ENCODE assay signal across 1 cellular context in the genomic region with DNA sequence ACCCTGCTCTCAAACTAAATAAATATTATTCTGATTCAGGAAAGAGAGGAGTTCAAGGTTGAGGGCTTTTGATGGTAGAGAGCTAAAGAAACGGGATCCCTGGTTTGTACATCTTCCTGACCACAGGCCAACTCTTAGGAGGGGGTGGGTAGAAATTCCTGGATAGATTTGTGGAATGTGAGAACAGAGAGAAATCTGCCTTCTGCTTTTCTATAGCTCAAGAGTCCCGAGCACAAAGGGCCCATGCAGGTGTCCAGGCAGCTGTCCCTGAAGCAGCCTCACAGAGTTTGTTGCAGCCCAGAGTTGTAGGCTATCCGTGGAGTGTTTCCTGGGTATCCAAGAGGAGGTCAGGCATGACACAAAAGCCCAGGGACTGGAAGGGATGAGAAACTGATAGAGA.
TF ChIP-seq lines count a peak whose summit lies in the region.

No MANE protein-coding gene starts in this region.

TF ChIP-seq in WTC11, 78 proteins besides CTCF, POLR2A, EP300 and RAD21 (continued from another document):
- no peak for TF ChIP-seq ZNF532 (CRISPR knock-in tag; IDR thresholded peaks at IDR 0.05; ENCODE audit: borderline replicate concordance)
- TF ChIP-seq ESRRA (CRISPR knock-in tag; IDR thresholded peaks at IDR 0.05; ENCODE audit: borderline replicate concordance) = no peak
- TF ChIP-seq PREB (CRISPR knock-in tag; IDR thresholded peaks at IDR 0.05; ENCODE audit: borderline replicate concordance) = no peak
- TF ChIP-seq, protein P1, sequence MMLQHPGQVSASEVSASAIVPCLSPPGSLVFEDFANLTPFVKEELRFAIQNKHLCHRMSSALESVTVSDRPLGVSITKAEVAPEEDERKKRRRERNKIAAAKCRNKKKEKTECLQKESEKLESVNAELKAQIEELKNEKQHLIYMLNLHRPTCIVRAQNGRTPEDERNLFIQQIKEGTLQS (CRISPR knock-in tag; conservative IDR thresholded peaks at IDR 0.05) = no peak
- TF ChIP-seq ZNF121 (CRISPR knock-in tag; IDR thresholded peaks at IDR 0.05) = no peak
- TF ChIP-seq TEAD4 (CRISPR knock-in tag; IDR thresholded peaks at IDR 0.05) = no peak
- TF ChIP-seq ZBTB43 (CRISPR knock-in tag; IDR thresholded peaks at IDR 0.05) = no peak
